In genomic region chr11:68865241-68865640, GRCh38 we compare ENCODE assay signal across 24 cellular contexts. TPM values are rescaled to one million over a fixed set of nuclear protein-coding genes. Genes with fewer than 3 reads are reported as not detected.
A peak's percentile ranks its signal among the peaks of the same experiment; 100 is the strongest.
DNase-seq lines count a peak whose midpoint lies in the region; ATAC-seq, FAIRE-seq and TF ChIP-seq lines count a peak whose summit lies in the region.
"Had no signal": no experiment of that assay in that cellular context is flagged by ENCODE, and none has a peak within 500 bp of the region (broad histone marks: within the 10 kb centered on the region; RNA-seq: fewer than 3 reads in every experiment).

No MANE protein-coding gene starts in this region.

- no peak overlapping the region for H3K9ac ChIP-seq in IMR-90 (ENCODE audit: low read depth, low read length)
- no peak overlapping the region for H3K9ac ChIP-seq in H1 (replicated peaks in 1 of 4; ENCODE audit: extremely low read depth in 1 of 4, low read depth in 3 of 4, low read length in 3 of 4)
- H3K9ac ChIP-seq in neuronal stem cell (ENCODE audit: low read depth, low read length, poor library complexity) = no peak overlapping the region
- H3K9ac ChIP-seq: BLaER1 treated with 17β-estradiol and CSF1 and Interleukin-3, amounts not matched to agents 10 nM and 100 nM had no signal

- peaks cover 12% of the 10 kb centered on the region for H3K4me1 Mint-ChIP-seq in CD14-positive monocyte

- CTCF ChIA-PET in IMR-90 (lab: Yijun Ruan, JAX) = no interaction called here
- CTCF ChIA-PET in H1 (lab: Charles Lee; ENCODE audit: partially characterized antibody) = interaction anchor here (0.7 kb wide), 2 partner anchors 30 to 382 kb away, joined by 3 read pairs; no protein-coding TSS in a partner anchor

- H4K91ac ChIP-seq in IMR-90 (ENCODE audit: insufficient read depth, low read depth, low read length) (no peak overlapping the region), H1 (replicated peaks; ENCODE audit: insufficient read length, low read length) (peak overlapping the region; percentile 13), neuronal stem cell (ENCODE audit: low read depth, low read length, poor library complexity) (no peak overlapping the region)

- H3K27ac ChIP-seq in IMR-90 (ENCODE audit: insufficient read depth, low read length) (no peak overlapping the region), H1 (ENCODE audit: low read depth, low read length) (no peak overlapping the region), neuronal stem cell (replicated peaks; ENCODE audit: low read length) (no peak overlapping the region), spleen (no peak overlapping the region)
- H3K27ac ChIP-seq: A549; BLaER1 treated with 17β-estradiol and CSF1 and Interleukin-3, amounts not matched to agents 10 nM and 100 nM had no signal

- H2AFZ ChIP-seq in IMR-90 (replicated peaks; ENCODE audit: low read length, poor library complexity) = peak overlapping the region; percentile 11
- no peak overlapping the region for H2AFZ ChIP-seq in H1 (ENCODE audit: low read length)
- no peak overlapping the region for H2AFZ ChIP-seq in neuronal stem cell (ENCODE audit: low read length)

- H3K56ac ChIP-seq in IMR-90 (ENCODE audit: extremely low read depth, insufficient read depth, low read length) (no peak overlapping the region), H1 (replicated peaks; ENCODE audit: insufficient read length, low read depth, low read length) (no peak overlapping the region)

- ATAC-seq in IMR-90 (ENCODE audit: low read depth) = no peak
- no peak for ATAC-seq in GM21360 (IDR thresholded peaks at IDR 0.05; ENCODE audit: unreplicated experiment)
- ATAC-seq in GM18909 (IDR thresholded peaks at IDR 0.05; ENCODE audit: poor library complexity, unreplicated experiment) = no peak
- ATAC-seq: A549, HCT116 had no signal

- H3K18ac ChIP-seq in IMR-90 (ENCODE audit: low read depth, low read length) (no peak overlapping the region), H1 (ENCODE audit: extremely low read depth, low read length) (no peak overlapping the region), neuronal stem cell (ENCODE audit: low read length) (no peak overlapping the region)

- H3K14ac ChIP-seq in IMR-90 (replicated peaks; ENCODE audit: low read depth, low read length) = no peak overlapping the region
- no peak overlapping the region for H3K14ac ChIP-seq in H1 (ENCODE audit: insufficient read length)
- no peak overlapping the region for H3K14ac ChIP-seq in neuronal stem cell (ENCODE audit: low read length)

- peaks cover 11 to 28% (median 14%) of the 10 kb centered on the region in 7 donors for H3K9me3 Mint-ChIP-seq in CD14-positive monocyte

- BruUV-seq in IMR-90 (replicated peaks; lab: Mats Ljungman, UMichigan) = no TSS peak

- H3K36me3 ChIP-seq in IMR-90 (ENCODE audit: control insufficient read depth, insufficient read depth, low read length) = no peaks in the 10 kb centered on the region
- H3K36me3 ChIP-seq in H1 (ENCODE audit: control insufficient read depth in 2 of 4, insufficient read depth in 4 of 4, low read length in 3 of 4) = no peaks in the 10 kb centered on the region
- peaks cover 0 to 2% of the 10 kb centered on the region in 2 donors for H3K36me3 ChIP-seq in neuronal stem cell (replicated peaks in 1 of 2; ENCODE audit: control insufficient read depth in 2 of 2, insufficient read depth in 2 of 2, low read length in 2 of 2)
- H3K36me3 ChIP-seq in spleen = no peaks in the 10 kb centered on the region
- H3K36me3 ChIP-seq: BE2C had no signal

- peaks cover 6 to 7% (median 6%) of the 10 kb centered on the region in 3 donors for H3K27me3 Mint-ChIP-seq in CD14-positive monocyte (ENCODE audit: low read depth in 3 of 3)

- no peak overlapping the region for H2BK15ac ChIP-seq in IMR-90 (ENCODE audit: low read depth, low read length)
- no peak overlapping the region; the same call in 1 of the 2 replicates for H2BK15ac ChIP-seq in H1 (ENCODE audit: low read length)
- no peak overlapping the region for H2BK15ac ChIP-seq in neuronal stem cell (ENCODE audit: low read length)

- H3K9me3 ChIP-seq in IMR-90 (ENCODE audit: control insufficient read depth, insufficient read depth, low read length) (peaks cover 6% of the 10 kb centered on the region), H1 (ENCODE audit: insufficient read depth in 2 of 2, low read depth in 1 of 2, low read length in 1 of 2) (peaks cover 0 to 6% of the 10 kb centered on the region in 2 experiments; a peak in 1 of 4 replicates), neuronal stem cell (replicated peaks in 1 of 2; ENCODE audit: control insufficient read depth in 2 of 2, insufficient read depth in 1 of 2, low read depth in 1 of 2, low read length in 2 of 2) (peaks cover 5 to 6% of the 10 kb centered on the region in 2 donors), spleen (peaks cover 0 to 16% (median 12%) of the 10 kb centered on the region in 8 donors)

- H2BK5ac ChIP-seq in IMR-90 (ENCODE audit: low read depth, low read length, poor library complexity, severe bottlenecking) = no peak overlapping the region
- 0 out of 2 replicates have a peak overlapping the region, but pooled peaks have one; percentile 66 for H2BK5ac ChIP-seq in H1 (ENCODE audit: low read depth, low read length)
- peak overlapping the region; percentile 39 for H2BK5ac ChIP-seq in neuronal stem cell (ENCODE audit: low read length)

- H3K4ac ChIP-seq in IMR-90 (ENCODE audit: low read depth, low read length) (no peak overlapping the region), H1 (replicated peaks; ENCODE audit: insufficient read length, low read depth, low read length) (no peak overlapping the region), neuronal stem cell (ENCODE audit: low read length) (no peak overlapping the region)

- no peaks in the 10 kb centered on the region for H4K20me1 ChIP-seq in IMR-90 (ENCODE audit: insufficient read depth, low read length)
- H4K20me1 ChIP-seq in H1 (replicated peaks in 1 of 2; ENCODE audit: control insufficient read depth in 1 of 2, insufficient read depth in 2 of 2, low read length in 2 of 2) = no peaks in the 10 kb centered on the region

- H3K27me3 ChIP-seq in IMR-90 (ENCODE audit: control insufficient read depth, insufficient read depth, low read length) (peaks cover 16% of the 10 kb centered on the region), H1 (replicated peaks in 1 of 4; ENCODE audit: control insufficient read depth in 3 of 4, extremely low read depth in 1 of 4, insufficient read depth in 3 of 4, low read length in 3 of 4) (peaks cover 0 to 3% (median 0%) of the 10 kb centered on the region in 4 experiments; a peak in 1 of 7 replicates), neuronal stem cell (ENCODE audit: control insufficient read depth in 3 of 3, insufficient read depth in 3 of 3, low read depth in 1 of 3, low read length in 3 of 3) (peaks cover 0 to 3% (median 0%) of the 10 kb centered on the region in 3 experiments), spleen (replicated peaks in 1 of 7) (peaks cover 0 to 8% (median 0%) of the 10 kb centered on the region in 7 donors)
- H3K27me3 ChIP-seq: BE2C had no signal

- TF ChIP-seq POLR2A in IMR-90 (IDR thresholded peaks at IDR 0.05; ENCODE audit: low read depth, low read length) (no peak), H1 (IDR thresholded peaks at IDR 0.05; ENCODE audit: control extremely low read depth in 1 of 2, low read depth in 2 of 2, low read length in 2 of 2) (no peak), spleen (IDR thresholded peaks at IDR 0.05) (no peak)

- intact Hi-C loops in IMR-90 (cut with micrococcal nuclease) (no loop called here), spleen (cut with DNase I; ENCODE audit: low total_unique reads) (no loop called here), CD14-positive monocyte (cut with micrococcal nuclease) (no loop called here)

- H3K4me3 ChIP-seq in IMR-90 (ENCODE audit: insufficient read depth, low read depth, low read length) = no peak overlapping the region
- H3K4me3 ChIP-seq in H1 (ENCODE audit: extremely low read depth in 1 of 4, insufficient read depth in 2 of 4, low read depth in 3 of 4, low read length in 4 of 4) = no peak overlapping the region
- peak overlapping the region in 1 of 2 donors; percentile 25 for H3K4me3 ChIP-seq in neuronal stem cell (ENCODE audit: low read length in 2 of 2)
- H3K4me3 ChIP-seq in spleen = no peak overlapping the region
- H3K4me3 ChIP-seq: A549; BLaER1 treated with 17β-estradiol and CSF1 and Interleukin-3, amounts not matched to agents 10 nM and 100 nM had no signal

- H2BK120ac ChIP-seq in IMR-90 (ENCODE audit: low read depth, low read length) (no peak overlapping the region), H1 (replicated peaks; ENCODE audit: low read depth, low read length) (no peak overlapping the region), neuronal stem cell (ENCODE audit: low read depth, low read length) (no peak overlapping the region)

- no peaks in the 10 kb centered on the region for H3K9me1 ChIP-seq in IMR-90 (ENCODE audit: insufficient read depth, low read length)

- H3K4me2 ChIP-seq in IMR-90 (ENCODE audit: low read depth, low read length) = no peak overlapping the region
- H3K4me2 ChIP-seq in H1 (ENCODE audit: insufficient read depth in 1 of 2, low read depth in 2 of 2, low read length in 2 of 2) = no peak overlapping the region
- H3K4me2 ChIP-seq in neuronal stem cell (ENCODE audit: insufficient read depth, low read length, poor library complexity, severe bottlenecking) = no peak overlapping the region
- H3K4me2 ChIP-seq: A549; BLaER1 treated with 17β-estradiol and CSF1 and Interleukin-3, amounts not matched to agents 10 nM and 100 nM had no signal

- H2BK20ac ChIP-seq in IMR-90 (ENCODE audit: low read depth, low read length) = no peak overlapping the region
- no peak overlapping the region for H2BK20ac ChIP-seq in H1 (ENCODE audit: low read length)

- TF ChIP-seq RAD21 in IMR-90 (IDR thresholded peaks at IDR 0.05; ENCODE audit: low read length) (no peak), H1 (IDR thresholded peaks at IDR 0.05 in 1 of 2, conservative IDR thresholded peaks at IDR 0.05 in 1 of 2; ENCODE audit: low read depth in 2 of 2, low read length in 2 of 2) (no peak)

- H3K36me3 Mint-ChIP-seq in CD14-positive monocyte = no peaks in the 10 kb centered on the region

- in situ Hi-C loops in IMR-90 (cut with MboI; ENCODE audit: low sequenced_read_pairs) = no loop called here

- POLR2A ChIA-PET in IMR-90 (lab: Charles Lee; ENCODE audit: unreplicated experiment) (no interaction called here), H1 (lab: Charles Lee; ENCODE audit: partially characterized antibody) (no interaction called here)

- H3K4me1 ChIP-seq in IMR-90 (ENCODE audit: control insufficient read depth, insufficient read depth, low read length) = no peaks in the 10 kb centered on the region
- peaks cover 4 to 12% (median 6%) of the 10 kb centered on the region in 4 experiments; a peak in 6 of 7 replicates for H3K4me1 ChIP-seq in H1 (replicated peaks in 1 of 4; ENCODE audit: control insufficient read depth in 3 of 4, insufficient read depth in 4 of 4, low read length in 3 of 4)
- peaks cover 0 to 6% of the 10 kb centered on the region in 2 donors for H3K4me1 ChIP-seq in neuronal stem cell (ENCODE audit: control insufficient read depth in 2 of 2, insufficient read depth in 1 of 2, low read depth in 1 of 2, low read length in 2 of 2)
- H3K4me1 ChIP-seq in spleen = peaks cover 0 to 13% (median 11%) of the 10 kb centered on the region in 6 donors
- H3K4me1 ChIP-seq: A549, BE2C had no signal

- H3K23ac ChIP-seq in IMR-90 (ENCODE audit: low read depth, low read length) (no peak overlapping the region), H1 (ENCODE audit: insufficient read length) (no peak overlapping the region), neuronal stem cell (ENCODE audit: low read depth, low read length, poor library complexity) (peak overlapping the region; percentile 39)

- H3K27ac Mint-ChIP-seq in CD14-positive monocyte = no peak overlapping the region
- H3K27ac Mint-ChIP-seq: CD4-positive, alpha-beta memory T cell had no signal

- no peak overlapping the region for H2AK9ac ChIP-seq in IMR-90 (replicated peaks; ENCODE audit: low read depth, low read length, poor library complexity)

- H4K8ac ChIP-seq in IMR-90 (ENCODE audit: low read depth in 2 of 2, low read length in 2 of 2) (no peak overlapping the region), H1 (ENCODE audit: extremely low read depth, insufficient read depth, low read length) (no peak overlapping the region), neuronal stem cell (ENCODE audit: low read depth, low read length) (no peak overlapping the region)

- H3K79me1 ChIP-seq in IMR-90 (ENCODE audit: low read depth in 1 of 2, low read length in 2 of 2) = no peaks in the 10 kb centered on the region
- no peaks in the 10 kb centered on the region for H3K79me1 ChIP-seq in H1 (ENCODE audit: low read depth, low read length)
- H3K79me1 ChIP-seq in neuronal stem cell (ENCODE audit: low read depth, low read length) = no peaks in the 10 kb centered on the region

- H3K23me2 ChIP-seq in H1 (ENCODE audit: low read depth, low read length) = no peaks in the 10 kb centered on the region

- H3K4me3 Mint-ChIP-seq in CD14-positive monocyte = no peak overlapping the region
- H3K4me3 Mint-ChIP-seq: CD4-positive, alpha-beta memory T cell; H9 had no signal

- TF ChIP-seq CTCF in IMR-90 (conservative IDR thresholded peaks at IDR 0.05; ENCODE audit: low read depth, low read length) (no peak), H1 (IDR thresholded peaks at IDR 0.05; ENCODE audit: control extremely low read depth in 1 of 3, insufficient read depth in 1 of 3, low read depth in 1 of 3, low read length in 3 of 3) (no peak), spleen (IDR thresholded peaks at IDR 0.05 in 8 of 11, conservative IDR thresholded peaks at IDR 0.05 in 3 of 11) (no peak), CD14-positive monocyte (IDR thresholded peaks at IDR 0.05) (no peak)

- H4K5ac ChIP-seq in IMR-90 (ENCODE audit: low read depth, low read length) (no peak overlapping the region), H1 (ENCODE audit: insufficient read length, low read depth, low read length) (no peak overlapping the region)

- TF ChIP-seq EP300 in H1 (IDR thresholded peaks at IDR 0.05; ENCODE audit: borderline replicate concordance in 1 of 2, low read depth in 2 of 2, low read length in 2 of 2) = no peak

- WGBS in IMR-90 (ENCODE audit: extremely low coverage in 2 of 2, insufficient read length in 1 of 2), 2 experiments = no CpG with 5 or more reads among the region's 11 CpGs
- WGBS in H1 (ENCODE audit: extremely low coverage in 1 of 2, insufficient coverage in 1 of 2, insufficient read length in 1 of 2, insufficient replicate concordance in 2 of 2, low coverage in 1 of 2, low lambda C conversion rate in 2 of 2, missing lambda C conversion rate in 1 of 2), 2 experiments = 91% methylated on average over 11 of the region's 11 CpGs; no CpG with 5 or more reads in 1 of the 2 experiments
- WGBS in neuronal stem cell (ENCODE audit: extremely low coverage in 2 of 2, insufficient read length in 2 of 2, insufficient replicate concordance in 1 of 2), 2 donors = no CpG with 5 or more reads among the region's 11 CpGs
- WGBS in spleen, 5 donors = 84 to 93% (median 92%) methylated on average over 11 of the region's 11 CpGs

- dilution Hi-C loops in IMR-90 (cut with HindIII; ENCODE audit: low sequenced_read_pairs, unreplicated experiment) = no loop called here

- DNase-seq in IMR-90 (no peak), H1 (ENCODE audit: low read depth in 1 of 2, low spot score in 2 of 2) (no peak), neuronal stem cell (ENCODE audit: low spot score) (no peak), spleen (peak; percentile 47), NCI-H2029 treated with DMSO at 0.1 percent for 48 hours (lab: John Stamatoyannopoulos, UW) (no peak), CD14-positive monocyte (ENCODE audit: low spot score) (no peak)
- DNase-seq: 8988T; ACHN; AML-193; BE2C; Calu3; CD4-positive, alpha-beta memory T cell; COR-L47; DMS153; DND-41; GOT3; H9 had no signal

- H3K79me2 ChIP-seq in H1 (ENCODE audit: control insufficient read depth in 1 of 2, insufficient read depth in 2 of 2, low read length in 2 of 2) = no peaks in the 10 kb centered on the region

- H2AK5ac ChIP-seq in IMR-90 (ENCODE audit: low read depth, low read length) = no peak overlapping the region
- H2AK5ac ChIP-seq in H1 (ENCODE audit: low read depth, low read length) = no peak overlapping the region
- no peak overlapping the region for H2AK5ac ChIP-seq in neuronal stem cell (ENCODE audit: low read depth, low read length)

- no peak for FAIRE-seq in H1 (lab: Jason Lieb, UNC)
- FAIRE-seq: A549, G401.6, GM12892 had no signal

- no peak overlapping the region for H2BK12ac ChIP-seq in H1 (ENCODE audit: low read depth, low read length)
- H2BK12ac ChIP-seq in neuronal stem cell (ENCODE audit: low read length) = no peak overlapping the region

RNA-seq across cellular contexts. Expression of gene CPT1A, which starts 23.5 kb away (rescaled TPM):
- total RNA-seq in IMR-90 (2012; rRNA removed) (18.6 and 21.3 TPM in 2 replicates), spleen (100 to 1,000 TPM in 1 of 7 donors, 10 to 100 TPM in 6; 43.3 to 118 (median 73.1) TPM)
- polyA plus RNA-seq in IMR-90 (2012; rRNA removed) (12.8 and 15.4 TPM in 2 replicates), H1 (2011; rRNA removed) (2.9 and 3.8 TPM in 2 replicates), spleen (10 to 100 TPM in 2 of 3 donors, 1 to 10 TPM in 1; 6.7 to 18.0 (median 11.0) TPM), CD14-positive monocyte (1 to 10 TPM; 5.6 to 7.0 TPM)
- 8.4 and 13.6 TPM in 2 replicates for polyA plus RNA-seq in IMR-90 (2012; cell fraction: cytosol; rRNA removed)
- 15.5 and 18.3 TPM in 2 replicates for polyA plus RNA-seq in IMR-90 (2012; cell fraction: nucleus; rRNA removed; ENCODE audit: low replicate concordance)
- total RNA-seq in H1 (2021; fragmentation: NEBNext Ultra II Directional; extraction: Animal tissue kit (Norgen Biotek cat#: 25700)) = 9.6 and 12.2 TPM in 2 replicates
- polyA plus RNA-seq in H1 (2011; cell fraction: cytosol; rRNA removed) = 3.0 TPM
- 5.9 TPM for polyA plus RNA-seq in H1 (2011; cell fraction: nucleus; rRNA removed)
- polyA plus RNA-seq in H1 (2012, experiment 1 of 2) = 5.4 to 7.2 TPM (median 6.1 TPM) in 4 replicates
- 2.6 TPM for polyA plus RNA-seq in H1 (2012, experiment 2 of 2)
- polyA plus RNA-seq in H1 (2013, experiment 1 of 2) = 9.5 TPM
- polyA plus RNA-seq in H1 (2013, experiment 2 of 2) = 10.8 TPM
- 9.7 and 10.9 TPM in 2 replicates for polyA minus RNA-seq in H1 (2011; rRNA and poly(A)+ RNA removed)
- 5.1 TPM for polyA minus RNA-seq in H1 (2011; cell fraction: cytosol; rRNA and poly(A)+ RNA removed)
- 6.4 TPM for polyA minus RNA-seq in H1 (2011; cell fraction: nucleus; rRNA and poly(A)+ RNA removed)
- 0.84 TPM for polyA plus RNA-seq in neuronal stem cell (2013, experiment 1 of 2)
- 0.93 TPM for polyA plus RNA-seq in neuronal stem cell (2013, experiment 2 of 2)

RNA-seq across cellular contexts. Expression of gene MRPL21, which starts 38.4 kb away (rescaled TPM):
- total RNA-seq in IMR-90 (2012; rRNA removed) (19.2 and 21.7 TPM in 2 replicates), spleen (10 to 100 TPM; 11.2 to 37.4 (median 32.9) TPM)
- polyA plus RNA-seq in IMR-90 (2012; rRNA removed) (26.3 and 29.6 TPM in 2 replicates), H1 (2011; rRNA removed) (72.0 and 102 TPM in 2 replicates), spleen (10 to 100 TPM; 50.5 to 81.0 (median 62.2) TPM), CD14-positive monocyte (100 to 1,000 TPM; 104 to 138 TPM)
- polyA plus RNA-seq in IMR-90 (2012; cell fraction: cytosol; rRNA removed) = 36.4 and 38.7 TPM in 2 replicates
- 16.0 and 26.8 TPM in 2 replicates for polyA plus RNA-seq in IMR-90 (2012; cell fraction: nucleus; rRNA removed; ENCODE audit: low replicate concordance)
- 103 and 107 TPM in 2 replicates for total RNA-seq in H1 (2021; fragmentation: NEBNext Ultra II Directional; extraction: Animal tissue kit (Norgen Biotek cat#: 25700))
- 103 TPM for polyA plus RNA-seq in H1 (2011; cell fraction: cytosol; rRNA removed)
- polyA plus RNA-seq in H1 (2011; cell fraction: nucleus; rRNA removed) = 65.0 TPM
- polyA plus RNA-seq in H1 (2012, experiment 1 of 2) = 87.9 to 110 TPM (median 103 TPM) in 4 replicates
- polyA plus RNA-seq in H1 (2012, experiment 2 of 2) = 154 TPM
- polyA plus RNA-seq in H1 (2013, experiment 1 of 2) = 114 TPM
- 114 TPM for polyA plus RNA-seq in H1 (2013, experiment 2 of 2)
- 33.9 and 40.8 TPM in 2 replicates for polyA minus RNA-seq in H1 (2011; rRNA and poly(A)+ RNA removed)
- polyA minus RNA-seq in H1 (2011; cell fraction: cytosol; rRNA and poly(A)+ RNA removed) = 27.4 TPM
- 44.7 TPM for polyA minus RNA-seq in H1 (2011; cell fraction: nucleus; rRNA and poly(A)+ RNA removed)
- 72.9 TPM for polyA plus RNA-seq in neuronal stem cell (2013, experiment 1 of 2)
- 67.6 TPM for polyA plus RNA-seq in neuronal stem cell (2013, experiment 2 of 2)

RNA-seq across cellular contexts. Expression of gene IGHMBP2, which starts 38.5 kb away (rescaled TPM):
- total RNA-seq in IMR-90 (2012; rRNA removed) (3.9 and 4.5 TPM in 2 replicates), spleen (10 to 100 TPM; 15.6 to 31.6 (median 25.3) TPM)
- polyA plus RNA-seq in IMR-90 (2012; rRNA removed) (11.1 and 11.3 TPM in 2 replicates), H1 (2011; rRNA removed) (8.4 and 11.5 TPM in 2 replicates), spleen (10 to 100 TPM in 2 of 3 donors, 1 to 10 TPM in 1; 8.2 to 24.1 (median 21.7) TPM), CD14-positive monocyte (1 to 10 TPM; 3.9 to 6.0 TPM)
- polyA plus RNA-seq in IMR-90 (2012; cell fraction: cytosol; rRNA removed) = 4.8 and 8.3 TPM in 2 replicates
- 28.8 and 56.0 TPM in 2 replicates for polyA plus RNA-seq in IMR-90 (2012; cell fraction: nucleus; rRNA removed; ENCODE audit: low replicate concordance)
- 17.6 and 19.1 TPM in 2 replicates for total RNA-seq in H1 (2021; fragmentation: NEBNext Ultra II Directional; extraction: Animal tissue kit (Norgen Biotek cat#: 25700))
- polyA plus RNA-seq in H1 (2011; cell fraction: cytosol; rRNA removed) = 8.8 TPM
- polyA plus RNA-seq in H1 (2011; cell fraction: nucleus; rRNA removed) = 43.3 TPM
- 12.0 to 13.5 TPM (median 12.3 TPM) in 4 replicates for polyA plus RNA-seq in H1 (2012, experiment 1 of 2)
- 9.2 TPM for polyA plus RNA-seq in H1 (2012, experiment 2 of 2)
- polyA plus RNA-seq in H1 (2013, experiment 1 of 2) = 8.5 TPM
- 8.0 TPM for polyA plus RNA-seq in H1 (2013, experiment 2 of 2)
- 22.9 and 25.7 TPM in 2 replicates for polyA minus RNA-seq in H1 (2011; rRNA and poly(A)+ RNA removed)
- polyA minus RNA-seq in H1 (2011; cell fraction: cytosol; rRNA and poly(A)+ RNA removed) = 15.8 TPM
- 38.1 TPM for polyA minus RNA-seq in H1 (2011; cell fraction: nucleus; rRNA and poly(A)+ RNA removed)
- 7.8 TPM for polyA plus RNA-seq in neuronal stem cell (2013, experiment 1 of 2)
- polyA plus RNA-seq in neuronal stem cell (2013, experiment 2 of 2) = 7.6 TPM
